In genomic region chr5:179834871-179835270, GRCh38 we compare ENCODE assay signal across 2 cellular contexts. TPM values are rescaled to one million over a fixed set of nuclear protein-coding genes. Genes with fewer than 3 reads are reported as not detected.
"Had no signal": no experiment of that assay in that cellular context is flagged by ENCODE, and none has a peak within 500 bp of the region (broad histone marks: within the 10 kb centered on the region; RNA-seq: fewer than 3 reads in every experiment).

No MANE protein-coding gene starts in this region.

RNA-seq across cellular contexts. Expression of gene LTC4S, which starts 41.1 kb away (rescaled TPM):
- total RNA-seq: H4, HFFc6 had no signal
